In genomic region chr15:74842581-74843444, GRCh38 we compare ENCODE assay signal across 8 cellular contexts. TPM values are rescaled to one million over a fixed set of nuclear protein-coding genes. Genes with fewer than 3 reads are reported as not detected.
A peak's percentile ranks its signal among the peaks of the same experiment; 100 is the strongest.
DNase-seq lines count a peak whose midpoint lies in the region; ATAC-seq, FAIRE-seq and TF ChIP-seq lines count a peak whose summit lies in the region.

A gene with protein sequence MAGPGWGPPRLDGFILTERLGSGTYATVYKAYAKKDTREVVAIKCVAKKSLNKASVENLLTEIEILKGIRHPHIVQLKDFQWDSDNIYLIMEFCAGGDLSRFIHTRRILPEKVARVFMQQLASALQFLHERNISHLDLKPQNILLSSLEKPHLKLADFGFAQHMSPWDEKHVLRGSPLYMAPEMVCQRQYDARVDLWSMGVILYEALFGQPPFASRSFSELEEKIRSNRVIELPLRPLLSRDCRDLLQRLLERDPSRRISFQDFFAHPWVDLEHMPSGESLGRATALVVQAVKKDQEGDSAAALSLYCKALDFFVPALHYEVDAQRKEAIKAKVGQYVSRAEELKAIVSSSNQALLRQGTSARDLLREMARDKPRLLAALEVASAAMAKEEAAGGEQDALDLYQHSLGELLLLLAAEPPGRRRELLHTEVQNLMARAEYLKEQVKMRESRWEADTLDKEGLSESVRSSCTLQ (minus strand): TSS chr15:74843156. CDS start chr15:74843105, 51 bp downstream.

- DNase-seq in Ammon's horn (ENCODE audit: low spot score), result peak; percentile 93
- peak; percentile 98 for DNase-seq in GM19238 (ENCODE audit: insufficient read length, low spot score)
- peak; percentile 84 for DNase-seq in NCI-H510A (lab: John Stamatoyannopoulos, UW)
- peak; percentile 90 for DNase-seq in activated CD4-positive, alpha-beta T cell treated with anti-CD3 and anti-CD28 coated beads for 24 hours (ENCODE audit: low read depth in 2 of 2)
- peak; percentile 96 for DNase-seq in cerebellum (ENCODE audit: low spot score)
- peak; percentile 96 for DNase-seq in kidney
- DNase-seq in stimulated activated CD4-positive, alpha-beta T cell treated with anti-CD3 and anti-CD28 coated beads, Interleukin-15, amount 100 ng/mL, for 24 hours, result peak; percentile 95

- no peaks in the 10 kb centered on the region for H3K9me3 ChIP-seq in kidney (ENCODE audit: control insufficient read depth in 1 of 2, low read length in 2 of 2)

- peak within 1 kb of the TSS; percentile 86 to 94 for H3K27ac ChIP-seq in kidney (ENCODE audit: low read depth in 2 of 2, low read length in 2 of 2)

- peaks cover 10 to 26% of the 10 kb centered on the region in 2 donors for H3K36me3 ChIP-seq in kidney (ENCODE audit: control insufficient read depth in 1 of 2, insufficient read depth in 2 of 2, low read length in 2 of 2)

- no peak for FAIRE-seq in kidney (lab: Jason Lieb, UNC)

- H3K4me1 ChIP-seq in kidney (ENCODE audit: control insufficient read depth in 1 of 2, insufficient read depth in 1 of 2, low read depth in 1 of 2, low read length in 2 of 2), result peaks cover 16 to 34% of the 10 kb centered on the region in 2 donors

- peak within 1 kb of the TSS; percentile 83 to 92 for H3K4me3 ChIP-seq in kidney (ENCODE audit: low read length in 2 of 2)

- intact Hi-C loops in kidney (cut with DNase I), result no loop called here

- peak; percentile 81 for ATAC-seq in HG03439 (IDR thresholded peaks at IDR 0.05; ENCODE audit: unreplicated experiment)

- peak; percentile 65 for TF ChIP-seq CTCF in kidney (IDR thresholded peaks at IDR 0.05; ENCODE audit: borderline replicate concordance, extremely low read depth, insufficient read depth)

- peak within 1 kb of the TSS; percentile 65 to 87 for H3K9ac ChIP-seq in kidney (ENCODE audit: low read length in 2 of 2)

RNA-seq across cellular contexts. Expression of the gene that starts here (rescaled TPM):
- total RNA-seq in cerebellum (38.7 TPM), kidney (36.1 TPM)
- polyA plus RNA-seq in kidney (ENCODE audit: insufficient read depth, low read depth, low replicate concordance), result 34.5 TPM

Comparison
In these comparisons a context has a peak if more than half of its experiments do, and no peak if none do; other contexts are left out.
1. Peak in every context shown above with its lines: DNase-seq, ATAC-seq, H3K4me3 ChIP-seq and H3K27ac ChIP-seq.